8 cellular contexts compared by ENCODE assay signal in genomic region chr14:68577802-68578431, GRCh38.
DNase-seq lines count a peak whose midpoint lies in the region; ATAC-seq and TF ChIP-seq lines count a peak whose summit lies in the region.
"Not testable (repeated sequence)": the region's sequence is repeated elsewhere in the genome, so short reads cannot be mapped to it uniquely, and the experiment has no call there.

No MANE protein-coding gene starts in this region.

- POLR2A ChIA-PET in SK-N-SH (lab: Yijun Ruan, JAX), result not testable (repeated sequence)

- H3K27ac ChIP-seq in SK-N-SH (ENCODE audit: low read depth in 2 of 2, low read length in 1 of 2) (peak overlapping the region; percentile 39 to 73; a peak in 3 of 4 replicates), right lobe of liver (peak overlapping the region; percentile 52 to 62 (median 58)), upper lobe of right lung (peak overlapping the region; percentile 76)
- H3K27ac ChIP-seq in prostate gland, result not testable (repeated sequence)

- WGBS in SK-N-SH (ENCODE audit: low lambda C conversion rate), result 65% methylated on average over 14 of the region's 14 CpGs
- WGBS in right lobe of liver (ENCODE audit: insufficient coverage, low coverage, low lambda C conversion rate, missing lambda C conversion rate), result 56% methylated on average over 14 of the region's 14 CpGs
- WGBS in prostate gland, result 75% methylated on average over 14 of the region's 14 CpGs

- peaks cover 0 to 38% of the 10 kb centered on the region in 2 experiments; a peak in 3 of 4 replicates for H3K4me1 ChIP-seq in SK-N-SH (ENCODE audit: control insufficient read depth in 1 of 2, insufficient read depth in 2 of 2, low read depth in 1 of 2, low read length in 1 of 2)
- not testable (repeated sequence) for H3K4me1 ChIP-seq in right lobe of liver; prostate gland (replicated peaks)
- peaks cover 25% of the 10 kb centered on the region for H3K4me1 ChIP-seq in upper lobe of right lung

- H3K27me3 ChIP-seq in SK-N-SH (ENCODE audit: insufficient read depth); right lobe of liver; prostate gland (replicated peaks; ENCODE audit: insufficient read depth); upper lobe of right lung: not testable (repeated sequence)

- peak; percentile 96 for DNase-seq in Daoy (ENCODE audit: low read depth)
- peak; percentile 69 for DNase-seq in LoVo (ENCODE audit: low spot score)
- not testable (repeated sequence) for DNase-seq in SK-N-SH; chondrocyte (ENCODE audit: low spot score)
- peak; percentile 72 for DNase-seq in foreskin melanocyte
- peak in 2 of 3 donors; percentile 64 to 71 for DNase-seq in right lobe of liver
- DNase-seq in prostate gland (ENCODE audit: low spot score), result peak; percentile 35
- DNase-seq in upper lobe of right lung, result peak; percentile 81

- intact Hi-C loops in right lobe of liver (cut with DNase I); prostate gland (cut with DNase I); upper lobe of right lung (cut with DNase I): not testable (repeated sequence)

- CTCF ChIA-PET in SK-N-SH (lab: Yijun Ruan, JAX), result interaction anchor here (1.0 to 1.3 kb wide), 2 partner anchors 12 to 53 kb away, joined by 3 read pairs; no protein-coding TSS in a partner anchor

- H3K4me3 Mint-ChIP-seq in chondrocyte (ENCODE audit: unreplicated experiment), result peak overlapping the region; percentile 17

- not testable (repeated sequence) for H3K4me2 ChIP-seq in SK-N-SH

- not testable (repeated sequence) for TF ChIP-seq CTCF in SK-N-SH (IDR thresholded peaks at IDR 0.05); chondrocyte (IDR thresholded peaks at IDR 0.05); right lobe of liver (IDR thresholded peaks at IDR 0.05); prostate gland (IDR thresholded peaks at IDR 0.05); upper lobe of right lung (IDR thresholded peaks at IDR 0.05)

- not testable (repeated sequence) for TF ChIP-seq RAD21 in SK-N-SH (IDR thresholded peaks at IDR 0.05; ENCODE audit: low read length)

- not testable (repeated sequence) for H3K36me3 ChIP-seq in SK-N-SH (replicated peaks in 1 of 2; ENCODE audit: control insufficient read depth in 1 of 2, insufficient read depth in 2 of 2, low read length in 1 of 2); right lobe of liver; prostate gland; upper lobe of right lung

- peak in 1 of 2 experiments; percentile 49; a peak in 1 of 4 replicates for TF ChIP-seq EP300 in SK-N-SH (IDR thresholded peaks at IDR 0.05; ENCODE audit: borderline replicate concordance in 1 of 2, low read depth in 1 of 2, low read length in 1 of 2)

- H3K9me2 ChIP-seq in SK-N-SH, result not testable (repeated sequence)

- not testable (repeated sequence) for H4K20me1 ChIP-seq in SK-N-SH (ENCODE audit: insufficient read depth)

- TF ChIP-seq POLR2A in right lobe of liver (IDR thresholded peaks at IDR 0.05), result peak; percentile 14
- not testable (repeated sequence) for TF ChIP-seq POLR2A in prostate gland (IDR thresholded peaks at IDR 0.05)

- not testable (repeated sequence) for H3K9me3 Mint-ChIP-seq in chondrocyte (ENCODE audit: low read depth)

- ATAC-seq in right lobe of liver, result peak; percentile 70 to 82 (median 78)
- ATAC-seq in upper lobe of right lung, result peak; percentile 91

- peaks cover 15% of the 10 kb centered on the region for H3F3A ChIP-seq in SK-N-SH (replicated peaks; ENCODE audit: insufficient read depth)

- not testable (repeated sequence) for H2AFZ ChIP-seq in SK-N-SH (ENCODE audit: low read depth)

- H3K36me3 Mint-ChIP-seq in chondrocyte (ENCODE audit: low read depth), result not testable (repeated sequence)

- not testable (repeated sequence) for H3K27me3 Mint-ChIP-seq in chondrocyte (ENCODE audit: low read depth)

- peaks cover 43% of the 10 kb centered on the region for H3K4me1 Mint-ChIP-seq in chondrocyte (ENCODE audit: low read depth)

- H3K27ac Mint-ChIP-seq in chondrocyte (ENCODE audit: unreplicated experiment), result peak overlapping the region; percentile 95

- H3K4me3 ChIP-seq in SK-N-SH (ENCODE audit: low read depth in 2 of 2, low read length in 1 of 2); right lobe of liver; prostate gland; upper lobe of right lung: not testable (repeated sequence)

- not testable (repeated sequence) for H3K79me2 ChIP-seq in SK-N-SH (ENCODE audit: insufficient read depth)

- H3K9ac ChIP-seq in SK-N-SH, result not testable (repeated sequence)

- not testable (repeated sequence) for H3K9me3 ChIP-seq in SK-N-SH, right lobe of liver, prostate gland, upper lobe of right lung

TF ChIP-seq in SK-N-SH, 30 proteins besides CTCF, POLR2A, EP300 and RAD21:
- TF ChIP-seq NFIC (IDR thresholded peaks at IDR 0.05; ENCODE audit: borderline replicate concordance), result peak; percentile 46; the same call in 1 of the 2 replicates
- TF ChIP-seq MAX (IDR thresholded peaks at IDR 0.05; ENCODE audit: low read depth), result peak; percentile 94
- peak; percentile 81 for TF ChIP-seq TEAD4 (IDR thresholded peaks at IDR 0.05; ENCODE audit: borderline replicate concordance, insufficient read depth)
- 0 out of 2 replicates have a peak, but pooled peaks have one; percentile 31 for TF ChIP-seq JUND (IDR thresholded peaks at IDR 0.05)
- peak; percentile 59 for TF ChIP-seq TCF12 (IDR thresholded peaks at IDR 0.05)
- 0 out of 2 replicates have a peak, but pooled peaks have one; percentile 13 for TF ChIP-seq SIN3A (IDR thresholded peaks at IDR 0.05; ENCODE audit: borderline replicate concordance, low read depth, low read length)
- peak; percentile 26; the same call in 1 of the 2 replicates for TF ChIP-seq PBX3 (IDR thresholded peaks at IDR 0.05)
- TF ChIP-seq FOSL2 (IDR thresholded peaks at IDR 0.05; ENCODE audit: borderline replicate concordance, low read depth), result peak; percentile 57; the same call in 1 of the 2 replicates
TF ChIP-seq in SK-N-SH: peak in this region for 8; not testable (repeated sequence) for 22.
